Comparison of ENCODE assay signal across 18 cellular contexts in the genomic region with DNA sequence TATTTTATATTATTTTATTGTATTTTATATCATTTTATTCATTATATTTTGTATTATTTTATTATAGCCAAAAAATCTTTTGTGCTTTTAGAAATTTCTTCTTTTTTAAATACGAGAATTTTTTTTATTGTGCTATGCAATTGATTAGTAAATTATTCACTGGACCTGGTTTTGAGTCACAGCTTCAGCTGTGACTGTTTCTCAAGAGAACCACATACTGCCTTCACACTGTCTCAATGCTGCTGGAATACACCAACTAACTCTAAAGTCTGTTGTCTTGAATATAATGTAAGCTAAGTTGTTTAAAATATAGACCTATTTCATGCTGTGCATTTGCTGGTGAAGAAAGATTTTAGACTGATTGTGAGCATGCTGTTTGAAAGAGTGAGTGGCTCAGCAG.
"Had no signal": no experiment of that assay in that cellular context is flagged by ENCODE, and none has a peak within 500 bp of the region (broad histone marks: within the 10 kb centered on the region; RNA-seq: fewer than 3 reads in every experiment).

No MANE protein-coding gene starts in this region.

- ATAC-seq: activated CD4-positive, alpha-beta T cell treated with anti-CD3 and anti-CD28 coated beads for 36 hours; activated CD8-positive, alpha-beta memory T cell treated with anti-CD3 and anti-CD28 coated beads, Interleukin-2, amount 10 ng/mL, durations not matched to agents 7 days and 5 days; heart left ventricle; left cardiac atrium; natural killer cell; stimulated activated naive CD8-positive, alpha-beta T cell treated with anti-CD3 and anti-CD28 coated beads, Interleukin-15, Interleukin-2, amounts not matched to agents 100 U/mL and 50 U/mL, for 24 hours had no signal

- H3K36me3 ChIP-seq: cardiac muscle cell, heart left ventricle, transverse colon, uterus had no signal

- H3K4me3 ChIP-seq: cardiac muscle cell, heart left ventricle, transverse colon, uterus had no signal

- H3K27me3 ChIP-seq: cardiac muscle cell, heart left ventricle, transverse colon, uterus had no signal

- DNase-seq: activated CD4-positive, alpha-beta memory T cell treated with anti-CD3 and anti-CD28 coated beads, Interleukin-2, amount 10 ng/mL, durations not matched to agents 7 days and 5 days; activated CD4-positive, alpha-beta T cell treated with anti-CD3 and anti-CD28 coated beads for 36 hours; activated CD8-positive, alpha-beta memory T cell treated with anti-CD3 and anti-CD28 coated beads, Interleukin-2, amount 10 ng/mL, durations not matched to agents 7 days and 5 days; effector CD8-positive, alpha-beta T cell; foreskin melanocyte; heart left ventricle; left cardiac atrium; natural killer cell; posterior cingulate gyrus; retina; stimulated activated CD4-positive, alpha-beta T cell treated with anti-CD3 and anti-CD28 coated beads, Interleukin-12 subunit alpha, Interleukin-12 subunit beta, amount 100 ng/mL, for 4 hours; stimulated activated CD4-positive, alpha-beta T cell treated with anti-CD3 and anti-CD28 coated beads, Interleukin-1b, Interleukin-23, amount 100 ng/mL, for 48 hours; stimulated activated naive CD8-positive, alpha-beta T cell treated with anti-CD3 and anti-CD28 coated beads, Interleukin-15, Interleukin-2, amounts not matched to agents 100 U/mL and 50 U/mL, for 24 hours; substantia nigra; SW 1271; transverse colon; uterus had no signal

- H3K4me1 ChIP-seq: heart left ventricle, transverse colon, uterus had no signal

- H3K9me3 ChIP-seq: heart left ventricle, transverse colon, uterus had no signal

- H3K27ac ChIP-seq: cardiac muscle cell, heart left ventricle, transverse colon, uterus had no signal
